8 cellular contexts compared by ENCODE assay signal in genomic region chr18:41955688-41956087, GRCh38.
DNase-seq lines count a peak whose midpoint lies in the region; ATAC-seq and TF ChIP-seq lines count a peak whose summit lies in the region.

No MANE protein-coding gene starts in this region.

- H3K4me3 ChIP-seq in ACC112 (ENCODE audit: low read depth, low read length) (peak overlapping the region; percentile 81), HL-60 (replicated peaks; ENCODE audit: insufficient read depth, low read length) (peak overlapping the region; percentile 98), astrocyte of the spinal cord (ENCODE audit: low read depth, low read length) (peak overlapping the region; percentile 75)

- no peak for TF ChIP-seq CTCF in HL-60 (IDR thresholded peaks at IDR 0.05; ENCODE audit: insufficient read depth, low read length)
- TF ChIP-seq CTCF in astrocyte of the spinal cord (IDR thresholded peaks at IDR 0.05; ENCODE audit: low read depth, low read length) = no peak
- TF ChIP-seq CTCF in GM20000 (IDR thresholded peaks at IDR 0.05; ENCODE audit: extremely low read depth, missing control alignments) = no peak

- H3K9me3 Mint-ChIP-seq in memory B cell = no peaks in the 10 kb centered on the region

- peaks cover 20% of the 10 kb centered on the region for H3K4me1 ChIP-seq in ACC112 (ENCODE audit: control insufficient read depth, insufficient read depth, low read length, unreplicated experiment)

- DNase-seq in HL-60 (ENCODE audit: low read depth in 1 of 2, low spot score in 1 of 2) (no peak), astrocyte of the spinal cord (ENCODE audit: low read depth, low spot score) (no peak), memory B cell (ENCODE audit: low spot score in 2 of 2) (no peak), GM20000 (ENCODE audit: low spot score) (no peak)

- H3K4me3 Mint-ChIP-seq in memory B cell = peak overlapping the region; percentile 100

- ATAC-seq in memory B cell (ENCODE audit: low read depth) (no peak), HG03039 (IDR thresholded peaks at IDR 0.05; ENCODE audit: unreplicated experiment) (no peak), GM21576 (IDR thresholded peaks at IDR 0.05; ENCODE audit: unreplicated experiment) (no peak), HG03159 (IDR thresholded peaks at IDR 0.05; ENCODE audit: unreplicated experiment) (no peak)

- H2AFZ ChIP-seq in ACC112 (ENCODE audit: low read length, unreplicated experiment) = peak overlapping the region; percentile 78

- in situ Hi-C loops in astrocyte of the spinal cord (cut with HindIII; ENCODE audit: low sequenced_read_pairs) = no loop called here

- peaks cover 26% of the 10 kb centered on the region for H3K36me3 ChIP-seq in ACC112 (ENCODE audit: insufficient read depth, low read length)

- H3K4me1 Mint-ChIP-seq in memory B cell = peaks cover 21% of the 10 kb centered on the region

- H3K79me2 ChIP-seq in ACC112 (ENCODE audit: control insufficient read depth, insufficient read depth, low read length, unreplicated experiment) = peaks cover 54% of the 10 kb centered on the region

- H3K27ac Mint-ChIP-seq in memory B cell = peak overlapping the region; percentile 99

- H3K27me3 Mint-ChIP-seq in memory B cell = peaks cover 1% of the 10 kb centered on the region

- no peaks in the 10 kb centered on the region for H3K27me3 ChIP-seq in ACC112 (ENCODE audit: insufficient read depth, low read length)
- H3K27me3 ChIP-seq in HL-60 (ENCODE audit: insufficient read depth, poor library complexity, severe bottlenecking) = no peaks in the 10 kb centered on the region

- H3K27ac ChIP-seq in ACC112 (ENCODE audit: low read depth, low read length) (peak overlapping the region; percentile 63), HL-60 (replicated peaks) (peak overlapping the region; percentile 66)

- H3K36me3 Mint-ChIP-seq in memory B cell = peaks cover 11% of the 10 kb centered on the region
